Comparison of ENCODE assay signal across 26 cellular contexts in genomic region chrX:9132036-9132435, GRCh38.
"Had no signal": no experiment of that assay in that cellular context is flagged by ENCODE, and none has a peak within 500 bp of the region (broad histone marks: within the 10 kb centered on the region; RNA-seq: fewer than 3 reads in every experiment).

No MANE protein-coding gene starts in this region.

- H3K4me3 ChIP-seq: adrenal gland, ascending aorta, colonic mucosa, esophagus squamous epithelium had no signal

- H3K27ac Mint-ChIP-seq: activated CD4-positive, alpha-beta memory T cell treated with anti-CD3 and anti-CD28 coated beads, Interleukin-2, amount 10 ng/mL, durations not matched to agents 7 days and 5 days; activated CD4-positive, alpha-beta T cell treated with anti-CD3 and anti-CD28 coated beads, Interleukin-2, amount 10 ng/mL, durations not matched to agents 7 days and 5 days; activated naive CD8-positive, alpha-beta T cell treated with anti-CD3 and anti-CD28 coated beads for 36 hours; WTC11 had no signal

- H3K27ac ChIP-seq: adrenal gland, ascending aorta, colonic mucosa, esophagus squamous epithelium had no signal

- ATAC-seq: activated naive CD8-positive, alpha-beta T cell treated with anti-CD3 and anti-CD28 coated beads, Interleukin-2, amount 50 U/mL, for 24 hours; WTC11 had no signal

- H3K9me3 ChIP-seq: adrenal gland, ascending aorta, colonic mucosa, esophagus squamous epithelium had no signal

- H3K36me3 ChIP-seq: adrenal gland, ascending aorta, colonic mucosa, esophagus squamous epithelium had no signal

- H3K4me3 Mint-ChIP-seq: activated CD4-positive, alpha-beta memory T cell treated with anti-CD3 and anti-CD28 coated beads, Interleukin-2, amount 10 ng/mL, durations not matched to agents 7 days and 5 days; activated CD4-positive, alpha-beta T cell treated with anti-CD3 and anti-CD28 coated beads, Interleukin-2, amount 10 ng/mL, durations not matched to agents 7 days and 5 days; activated naive CD8-positive, alpha-beta T cell treated with anti-CD3 and anti-CD28 coated beads for 36 hours; activated naive CD8-positive, alpha-beta T cell treated with anti-CD3 and anti-CD28 coated beads, Interleukin-2, amount 50 U/mL, for 24 hours; activated T-cell treated with anti-CD3 and anti-CD28 coated beads, Interleukin-2, amount 50 U/mL, for 24 hours; WTC11 had no signal

- H3K4me1 ChIP-seq: adrenal gland, colonic mucosa, esophagus squamous epithelium had no signal

- H3K27me3 ChIP-seq: ascending aorta, colonic mucosa, esophagus squamous epithelium had no signal

- H3K4me1 Mint-ChIP-seq: activated CD4-positive, alpha-beta T cell treated with anti-CD3 and anti-CD28 coated beads, Interleukin-2, amount 10 ng/mL, durations not matched to agents 7 days and 5 days had no signal

- FAIRE-seq: endometrium, endothelial cell of umbilical vein, frontal cortex had no signal

- DNase-seq: activated CD4-positive, alpha-beta memory T cell treated with anti-CD3 and anti-CD28 coated beads, Interleukin-2, amount 10 ng/mL, durations not matched to agents 7 days and 5 days; activated CD4-positive, alpha-beta T cell treated with anti-CD3 and anti-CD28 coated beads for 1 hour; activated CD4-positive, alpha-beta T cell treated with anti-CD3 and anti-CD28 coated beads for 4 hours; activated CD4-positive, alpha-beta T cell treated with anti-CD3 and anti-CD28 coated beads, Interleukin-2, amount 10 ng/mL, durations not matched to agents 7 days and 5 days; activated CD4-positive, alpha-beta T cell treated with anti-CD3 and anti-CD28 coated beads, Interleukin-2, amount 50 U/mL, for 4 hours; activated CD8-positive, alpha-beta memory T cell treated with anti-CD3 and anti-CD28 coated beads, Interleukin-2, amount 50 U/mL, for 48 hours; activated gamma-delta T cell; activated naive CD4-positive, alpha-beta T cell; activated naive CD4-positive, alpha-beta T cell treated with anti-CD3 and anti-CD28 coated beads, Interleukin-2, amount 50 U/mL, for 16 hours; activated naive CD8-positive, alpha-beta T cell treated with anti-CD3 and anti-CD28 coated beads for 36 hours; activated naive CD8-positive, alpha-beta T cell treated with anti-CD3 and anti-CD28 coated beads, Interleukin-2, amount 50 U/mL, for 24 hours; activated T-cell treated with anti-CD3 and anti-CD28 coated beads for 4 hours; activated T-cell treated with anti-CD3 and anti-CD28 coated beads, Interleukin-2, amount 50 U/mL, for 24 hours; activated T-cell treated with anti-CD3 and anti-CD28 coated beads, Interleukin-2, amount 50 U/mL, for 72 hours; amygdala; colonic mucosa; effector CD8-positive, alpha-beta T cell; esophagus squamous epithelium; head of caudate nucleus; T-helper 2 cell had no signal

- H3K27me3 Mint-ChIP-seq: activated CD4-positive, alpha-beta memory T cell treated with anti-CD3 and anti-CD28 coated beads, Interleukin-2, amount 10 ng/mL, durations not matched to agents 7 days and 5 days; activated CD4-positive, alpha-beta T cell treated with anti-CD3 and anti-CD28 coated beads, Interleukin-2, amount 10 ng/mL, durations not matched to agents 7 days and 5 days; activated naive CD8-positive, alpha-beta T cell treated with anti-CD3 and anti-CD28 coated beads for 36 hours; activated naive CD8-positive, alpha-beta T cell treated with anti-CD3 and anti-CD28 coated beads, Interleukin-2, amount 50 U/mL, for 24 hours; activated T-cell treated with anti-CD3 and anti-CD28 coated beads, Interleukin-2, amount 50 U/mL, for 24 hours had no signal
